In the genomic region with DNA sequence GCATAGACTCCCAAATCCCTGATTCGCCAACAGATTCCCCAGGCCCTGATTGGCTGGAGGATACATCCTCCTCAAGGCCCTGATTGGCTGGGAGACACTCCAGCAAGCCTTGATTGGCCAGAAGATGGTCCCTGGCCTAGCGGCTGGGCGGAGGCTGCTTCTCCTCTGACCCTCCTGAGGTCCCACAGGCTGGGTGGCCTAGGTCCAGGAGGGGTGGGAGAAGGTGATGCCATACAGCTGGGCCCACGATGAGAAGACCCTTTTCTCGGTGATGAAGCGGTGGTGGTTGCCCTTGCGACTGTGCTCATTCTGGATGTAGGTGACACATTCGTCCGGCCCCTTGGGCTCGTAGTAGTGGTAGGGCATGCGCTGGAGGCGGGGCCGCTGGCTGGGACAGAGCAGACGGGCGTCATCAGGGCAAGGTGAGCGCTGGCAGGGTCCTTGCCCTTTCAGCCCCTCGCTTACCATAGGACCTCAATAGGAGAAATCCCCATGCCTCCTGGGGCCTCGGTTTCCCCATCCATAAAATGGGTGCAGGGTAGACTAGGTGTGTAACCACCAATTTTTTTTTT, we compare ENCODE assay signal across 14 cellular contexts. TPM values are rescaled to one million over a fixed set of nuclear protein-coding genes. Genes with fewer than 3 reads are reported as not detected.
DNase-seq lines count a peak whose midpoint lies in the region; ATAC-seq and TF ChIP-seq lines count a peak whose summit lies in the region.
"Had no signal": no experiment of that assay in that cellular context is flagged by ENCODE, and none has a peak within 500 bp of the region (broad histone marks: within the 10 kb centered on the region; RNA-seq: fewer than 3 reads in every experiment).

No MANE protein-coding gene starts in this region.

- no peak overlapping the region for H3K27ac ChIP-seq in SJCRH30
- H3K27ac ChIP-seq in CD8-positive, alpha-beta T cell (ENCODE audit: low read depth, low read length): no peak overlapping the region

- H3K4me3 ChIP-seq in SJCRH30 (no peak overlapping the region), fibroblast of mammary gland (ENCODE audit: control insufficient read depth, low read depth, low read length) (no peak overlapping the region)
- H3K4me3 ChIP-seq in CD8-positive, alpha-beta T cell (ENCODE audit: low read depth, low read length): no peak overlapping the region
- H3K4me3 ChIP-seq: dorsolateral prefrontal cortex, lung had no signal

- peaks cover 21% of the 10 kb centered on the region for H3K36me3 ChIP-seq in SJCRH30
- H3K36me3 ChIP-seq in CD8-positive, alpha-beta T cell (ENCODE audit: insufficient read depth, low read length): peaks cover 29% of the 10 kb centered on the region

- H3K27me3 Mint-ChIP-seq in stimulated activated naive CD8-positive, alpha-beta T cell treated with anti-CD3 and anti-CD28 coated beads, Interleukin-15, Interleukin-2, amounts not matched to agents 100 ng/mL and 50 ng/mL, for 24 hours: no peaks in the 10 kb centered on the region
- H3K27me3 Mint-ChIP-seq in activated T-helper 1 cell treated with anti-CD3 and anti-CD28 coated beads, Interleukin-12 subunit alpha, Interleukin-12 subunit beta, Interleukin-2, Interleukin-4 antibody, amounts not matched to agents 30 ng/mL and 10 ng/mL and 1 ng/mL, durations not matched to agents 14 hours and 24 hours and 36 hours (ENCODE audit: insufficient read depth): no peaks in the 10 kb centered on the region
- H3K27me3 Mint-ChIP-seq in CD8-positive, alpha-beta T cell (ENCODE audit: low read depth): no peaks in the 10 kb centered on the region

- intact Hi-C loops in activated T-helper 1 cell treated with anti-CD3 and anti-CD28 coated beads, Interleukin-12 subunit alpha, Interleukin-12 subunit beta, Interleukin-2, Interleukin-4 antibody, amounts not matched to agents 30 ng/mL and 10 ng/mL and 1 ng/mL, durations not matched to agents 14 hours and 24 hours and 36 hours (cut with micrococcal nuclease): no loop called here
- intact Hi-C loops in CD8-positive, alpha-beta T cell (cut with DNase I, micrococcal nuclease): no loop called here
- intact Hi-C loops in head of caudate nucleus (cut with DNase I): no loop called here

- ATAC-seq in stimulated activated naive CD8-positive, alpha-beta T cell treated with anti-CD3 and anti-CD28 coated beads, Interleukin-15, Interleukin-2, amounts not matched to agents 100 U/mL and 50 U/mL, for 24 hours: no peak
- ATAC-seq in CD8-positive, alpha-beta T cell: no peak

- no peak for DNase-seq in stimulated activated naive CD8-positive, alpha-beta T cell treated with anti-CD3 and anti-CD28 coated beads, Interleukin-15, Interleukin-2, amounts not matched to agents 100 U/mL and 50 U/mL, for 24 hours
- peak; percentile 50 to 58 for DNase-seq in SJCRH30
- DNase-seq in fibroblast of mammary gland (ENCODE audit: low read depth): peak; percentile 33
- DNase-seq in activated T-helper 1 cell treated with anti-CD3 and anti-CD28 coated beads, Interleukin-12 subunit alpha, Interleukin-12 subunit beta, Interleukin-2, Interleukin-4 antibody, amounts not matched to agents 30 ng/mL and 10 ng/mL and 1 ng/mL, durations not matched to agents 14 hours and 24 hours and 36 hours (ENCODE audit: low spot score): no peak
- DNase-seq in CD8-positive, alpha-beta T cell: no peak
- DNase-seq in stimulated activated CD4-positive, alpha-beta T cell treated with anti-CD3 and anti-CD28 coated beads, Interleukin-12 subunit alpha, Interleukin-12 subunit beta, amount 100 ng/mL, for 4 hours: no peak
- no peak for DNase-seq in head of caudate nucleus
- DNase-seq: activated CD4-positive, alpha-beta T cell treated with anti-CD3 and anti-CD28 coated beads, Interleukin-2, amount 50 U/mL, for 48 hours; DND-41; dorsolateral prefrontal cortex; NCI-H2081; SHP77 had no signal

- H3K4me1 Mint-ChIP-seq in stimulated activated naive CD8-positive, alpha-beta T cell treated with anti-CD3 and anti-CD28 coated beads, Interleukin-15, Interleukin-2, amounts not matched to agents 100 ng/mL and 50 ng/mL, for 24 hours (ENCODE audit: low read depth): peaks cover 5% of the 10 kb centered on the region
- H3K4me1 Mint-ChIP-seq in activated T-helper 1 cell treated with anti-CD3 and anti-CD28 coated beads, Interleukin-12 subunit alpha, Interleukin-12 subunit beta, Interleukin-2, Interleukin-4 antibody, amounts not matched to agents 30 ng/mL and 10 ng/mL and 1 ng/mL, durations not matched to agents 14 hours and 24 hours and 36 hours (ENCODE audit: low read depth): peaks cover 15% of the 10 kb centered on the region
- peaks cover 5% of the 10 kb centered on the region for H3K4me1 Mint-ChIP-seq in CD8-positive, alpha-beta T cell (ENCODE audit: low read depth)

- H3K9me3 Mint-ChIP-seq in stimulated activated naive CD8-positive, alpha-beta T cell treated with anti-CD3 and anti-CD28 coated beads, Interleukin-15, Interleukin-2, amounts not matched to agents 100 ng/mL and 50 ng/mL, for 24 hours: no peaks in the 10 kb centered on the region
- no peaks in the 10 kb centered on the region for H3K9me3 Mint-ChIP-seq in activated T-helper 1 cell treated with anti-CD3 and anti-CD28 coated beads, Interleukin-12 subunit alpha, Interleukin-12 subunit beta, Interleukin-2, Interleukin-4 antibody, amounts not matched to agents 30 ng/mL and 10 ng/mL and 1 ng/mL, durations not matched to agents 14 hours and 24 hours and 36 hours
- H3K9me3 Mint-ChIP-seq in CD8-positive, alpha-beta T cell: no peaks in the 10 kb centered on the region

- TF ChIP-seq CTCF in fibroblast of mammary gland (conservative IDR thresholded peaks at IDR 0.05; ENCODE audit: control insufficient read depth, insufficient read depth, low read depth, low read length): no peak
- no peak for TF ChIP-seq CTCF in CD8-positive, alpha-beta T cell (IDR thresholded peaks at IDR 0.05)

- CTCF ChIA-PET in CD8-positive, alpha-beta T cell (lab: Charles Lee): interaction anchor here (1.3 to 4.2 kb wide), 2 partner anchors 17 to 19 kb away, joined by 3 to 20 read pairs; no protein-coding TSS in a partner anchor

- no peaks in the 10 kb centered on the region for H3K9me3 ChIP-seq in SJCRH30 (replicated peaks)
- no peaks in the 10 kb centered on the region for H3K9me3 ChIP-seq in CD8-positive, alpha-beta T cell (ENCODE audit: low read length)

- H3K27ac Mint-ChIP-seq in stimulated activated naive CD8-positive, alpha-beta T cell treated with anti-CD3 and anti-CD28 coated beads, Interleukin-15, Interleukin-2, amounts not matched to agents 100 ng/mL and 50 ng/mL, for 24 hours: peak overlapping the region; percentile 52
- no peak overlapping the region for H3K27ac Mint-ChIP-seq in activated T-helper 1 cell treated with anti-CD3 and anti-CD28 coated beads, Interleukin-12 subunit alpha, Interleukin-12 subunit beta, Interleukin-2, Interleukin-4 antibody, amounts not matched to agents 30 ng/mL and 10 ng/mL and 1 ng/mL, durations not matched to agents 14 hours and 24 hours and 36 hours
- no peak overlapping the region for H3K27ac Mint-ChIP-seq in CD8-positive, alpha-beta T cell

- H3K27me3 ChIP-seq in SJCRH30: no peaks in the 10 kb centered on the region
- H3K27me3 ChIP-seq in CD8-positive, alpha-beta T cell (ENCODE audit: insufficient read depth, low read length): no peaks in the 10 kb centered on the region
- H3K27me3 ChIP-seq: dorsolateral prefrontal cortex had no signal

- H3K4me1 ChIP-seq in SJCRH30: peaks cover 15% of the 10 kb centered on the region; the same call in 1 of the 2 replicates
- no peaks in the 10 kb centered on the region for H3K4me1 ChIP-seq in CD8-positive, alpha-beta T cell (ENCODE audit: insufficient read depth, low read length)

- peaks cover 50% of the 10 kb centered on the region for H3K36me3 Mint-ChIP-seq in stimulated activated naive CD8-positive, alpha-beta T cell treated with anti-CD3 and anti-CD28 coated beads, Interleukin-15, Interleukin-2, amounts not matched to agents 100 ng/mL and 50 ng/mL, for 24 hours (ENCODE audit: low read depth)
- peaks cover 44% of the 10 kb centered on the region for H3K36me3 Mint-ChIP-seq in activated T-helper 1 cell treated with anti-CD3 and anti-CD28 coated beads, Interleukin-12 subunit alpha, Interleukin-12 subunit beta, Interleukin-2, Interleukin-4 antibody, amounts not matched to agents 30 ng/mL and 10 ng/mL and 1 ng/mL, durations not matched to agents 14 hours and 24 hours and 36 hours (ENCODE audit: low read depth)
- H3K36me3 Mint-ChIP-seq in CD8-positive, alpha-beta T cell: peaks cover 55% of the 10 kb centered on the region

- POLR2A ChIA-PET in CD8-positive, alpha-beta T cell (lab: Charles Lee): no interaction called here

- H3K4me3 Mint-ChIP-seq in stimulated activated naive CD8-positive, alpha-beta T cell treated with anti-CD3 and anti-CD28 coated beads, Interleukin-15, Interleukin-2, amounts not matched to agents 100 ng/mL and 50 ng/mL, for 24 hours: no peak overlapping the region
- no peak overlapping the region for H3K4me3 Mint-ChIP-seq in activated T-helper 1 cell treated with anti-CD3 and anti-CD28 coated beads, Interleukin-12 subunit alpha, Interleukin-12 subunit beta, Interleukin-2, Interleukin-4 antibody, amounts not matched to agents 30 ng/mL and 10 ng/mL and 1 ng/mL, durations not matched to agents 14 hours and 24 hours and 36 hours
- H3K4me3 Mint-ChIP-seq in CD8-positive, alpha-beta T cell: no peak overlapping the region

RNA-seq across cellular contexts. Expression of a gene that starts 9.0 kb away (rescaled TPM):
- 31.4 and 36.4 TPM in 2 replicates for total RNA-seq in SJCRH30 (2014; rRNA removed; shearing (Covaris generic))
- total RNA-seq in activated T-helper 1 cell treated with anti-CD3 and anti-CD28 coated beads, Interleukin-12 subunit alpha, Interleukin-12 subunit beta, Interleukin-2, Interleukin-4 antibody, amounts not matched to agents 30 ng/mL and 10 ng/mL and 1 ng/mL, durations not matched to agents 14 hours and 24 hours and 36 hours: 17.2 and 20.8 TPM in 2 replicates
- total RNA-seq in CD8-positive, alpha-beta T cell: 10 to 100 TPM; 34.8 to 35.2 TPM

RNA-seq across cellular contexts. Expression of a gene that starts 12.9 kb away (rescaled TPM):
- 59.9 and 61.5 TPM in 2 replicates for total RNA-seq in SJCRH30 (2014; rRNA removed; shearing (Covaris generic))
- 60.6 and 62.4 TPM in 2 replicates for total RNA-seq in activated T-helper 1 cell treated with anti-CD3 and anti-CD28 coated beads, Interleukin-12 subunit alpha, Interleukin-12 subunit beta, Interleukin-2, Interleukin-4 antibody, amounts not matched to agents 30 ng/mL and 10 ng/mL and 1 ng/mL, durations not matched to agents 14 hours and 24 hours and 36 hours
- 10 to 100 TPM; 49.8 to 56.1 TPM for total RNA-seq in CD8-positive, alpha-beta T cell

RNA-seq across cellular contexts. Expression of a gene that starts 30.4 kb away (rescaled TPM):
- total RNA-seq in SJCRH30 (2014; rRNA removed; shearing (Covaris generic)): 19.6 and 24.3 TPM in 2 replicates
- 30.8 and 31.6 TPM in 2 replicates for total RNA-seq in activated T-helper 1 cell treated with anti-CD3 and anti-CD28 coated beads, Interleukin-12 subunit alpha, Interleukin-12 subunit beta, Interleukin-2, Interleukin-4 antibody, amounts not matched to agents 30 ng/mL and 10 ng/mL and 1 ng/mL, durations not matched to agents 14 hours and 24 hours and 36 hours
- 10 to 100 TPM; 40.0 to 47.6 TPM for total RNA-seq in CD8-positive, alpha-beta T cell

RNA-seq across cellular contexts. Expression of a gene that starts 32.0 kb away (rescaled TPM):
- total RNA-seq in SJCRH30 (2014; rRNA removed; shearing (Covaris generic)): 16.4 and 16.6 TPM in 2 replicates
- total RNA-seq in activated T-helper 1 cell treated with anti-CD3 and anti-CD28 coated beads, Interleukin-12 subunit alpha, Interleukin-12 subunit beta, Interleukin-2, Interleukin-4 antibody, amounts not matched to agents 30 ng/mL and 10 ng/mL and 1 ng/mL, durations not matched to agents 14 hours and 24 hours and 36 hours: 32.2 and 33.0 TPM in 2 replicates
- 1 to 10 TPM; 2.6 to 3.0 TPM for total RNA-seq in CD8-positive, alpha-beta T cell

RNA-seq across cellular contexts. Expression of a gene that starts 44.1 kb away (rescaled TPM):
- 0.20 and 0.51 TPM in 2 replicates for total RNA-seq in SJCRH30 (2014; rRNA removed; shearing (Covaris generic))
- 1.1 and 1.2 TPM in 2 replicates for total RNA-seq in activated T-helper 1 cell treated with anti-CD3 and anti-CD28 coated beads, Interleukin-12 subunit alpha, Interleukin-12 subunit beta, Interleukin-2, Interleukin-4 antibody, amounts not matched to agents 30 ng/mL and 10 ng/mL and 1 ng/mL, durations not matched to agents 14 hours and 24 hours and 36 hours
- 1 to 10 TPM; 5.1 to 7.4 TPM for total RNA-seq in CD8-positive, alpha-beta T cell

Comparison
In these comparisons a context has a peak if more than half of its experiments do, and no peak if none do; other contexts are left out.
1. DNase-seq: peak in SJCRH30 (2 of 2) and fibroblast of mammary gland (single experiment); none in stimulated activated naive CD8-positive, alpha-beta T cell treated with anti-CD3 and anti-CD28 coated beads, Interleukin-15, Interleukin-2, amounts not matched to agents 100 U/mL and 50 U/mL, for 24 hours (single experiment), activated T-helper 1 cell treated with anti-CD3 and anti-CD28 coated beads, Interleukin-12 subunit alpha, Interleukin-12 subunit beta, Interleukin-2, Interleukin-4 antibody, amounts not matched to agents 30 ng/mL and 10 ng/mL and 1 ng/mL, durations not matched to agents 14 hours and 24 hours and 36 hours (single experiment), CD8-positive, alpha-beta T cell (0 of 7), stimulated activated CD4-positive, alpha-beta T cell treated with anti-CD3 and anti-CD28 coated beads, Interleukin-12 subunit alpha, Interleukin-12 subunit beta, amount 100 ng/mL, for 4 hours (single experiment) and head of caudate nucleus (0 of 42).